8 cellular contexts compared by ENCODE assay signal in genomic region chr14:52961060-52961639, GRCh38. TPM values are rescaled to one million over a fixed set of nuclear protein-coding genes. Genes with fewer than 3 reads are reported as not detected.
DNase-seq lines count a peak whose midpoint lies in the region; ATAC-seq and TF ChIP-seq lines count a peak whose summit lies in the region.

No MANE protein-coding gene starts in this region.

- no peaks in the 10 kb centered on the region for H3K9me3 ChIP-seq in hepatocyte (ENCODE audit: low read depth)

- H3K27me3 ChIP-seq in hepatocyte = no peaks in the 10 kb centered on the region

- no peaks in the 10 kb centered on the region for H4K20me1 ChIP-seq in hepatocyte (ENCODE audit: insufficient read depth, poor library complexity, severe bottlenecking)

- H3K4me1 ChIP-seq in hepatocyte (ENCODE audit: insufficient read depth) = no peaks in the 10 kb centered on the region

- H2AFZ ChIP-seq in hepatocyte = no peak overlapping the region

- in situ Hi-C loops in SK-MEL-5 (cut with HindIII; ENCODE audit: low pct_unique_long_range_greater_than_20kb, low sequenced_read_pairs) = no loop called here

- no peaks in the 10 kb centered on the region for H3K9me2 ChIP-seq in hepatocyte (replicated peaks; ENCODE audit: insufficient read depth)

- H3K4me3 ChIP-seq in GM12864 (ENCODE audit: low read depth, low read length) (no peak overlapping the region), hepatocyte (no peak overlapping the region)

- DNase-seq in 8988T = peak; percentile 37
- DNase-seq in GM12864 (ENCODE audit: low read depth) = peak; percentile 39
- DNase-seq in SK-MEL-5 (ENCODE audit: low read depth, low spot score) = peak; percentile 74
- DNase-seq in amniotic epithelial cell (ENCODE audit: low read depth) = peak; percentile 70
- DNase-seq in hepatocyte (ENCODE audit: low spot score) = peak; percentile 68
- peak; percentile 56 for DNase-seq in stimulated activated CD4-positive, alpha-beta T cell treated with anti-CD3 and anti-CD28 coated beads, Interleukin-15, amount 100 ng/mL, for 24 hours

- no peaks in the 10 kb centered on the region for H3K79me2 ChIP-seq in hepatocyte

- H3K4me2 ChIP-seq in hepatocyte = no peak overlapping the region

- TF ChIP-seq CTCF in GM12864 (IDR thresholded peaks at IDR 0.05; ENCODE audit: low read depth, low read length, missing control alignments) = peak; percentile 67
- peak; percentile 77 for TF ChIP-seq CTCF in LNCAP (IDR thresholded peaks at IDR 0.05)
- peak; percentile 61 for TF ChIP-seq CTCF in hepatocyte (IDR thresholded peaks at IDR 0.05; ENCODE audit: poor library complexity)

- H3K36me3 ChIP-seq in hepatocyte (replicated peaks; ENCODE audit: insufficient read depth, low read depth) = no peaks in the 10 kb centered on the region

- no peak for ATAC-seq in GM19397 (IDR thresholded peaks at IDR 0.05; ENCODE audit: unreplicated experiment)

- no peak overlapping the region for H3K27ac ChIP-seq in hepatocyte

- 70% methylated on average over 4 of the region's 4 CpGs for WGBS in hepatocyte (ENCODE audit: low lambda C conversion rate, missing lambda C conversion rate)

RNA-seq across cellular contexts. Expression of gene FERMT2, which starts 10.3 kb away (rescaled TPM):
- 38.0 and 40.8 TPM in 2 replicates for total RNA-seq in SK-MEL-5 (2014; rRNA removed; shearing (Covaris generic))
- 23.2 and 24.8 TPM in 2 replicates for polyA plus RNA-seq in SK-MEL-5 (2015; cell fraction: cytosol; rRNA removed)
- polyA plus RNA-seq in SK-MEL-5 (2015; cell fraction: nucleus; rRNA removed) = 30.3 and 32.6 TPM in 2 replicates
- 82.1 and 95.4 TPM in 2 replicates for total RNA-seq in hepatocyte
- 38.6 and 45.9 TPM in 2 replicates for polyA plus RNA-seq in hepatocyte
